In the genomic region with DNA sequence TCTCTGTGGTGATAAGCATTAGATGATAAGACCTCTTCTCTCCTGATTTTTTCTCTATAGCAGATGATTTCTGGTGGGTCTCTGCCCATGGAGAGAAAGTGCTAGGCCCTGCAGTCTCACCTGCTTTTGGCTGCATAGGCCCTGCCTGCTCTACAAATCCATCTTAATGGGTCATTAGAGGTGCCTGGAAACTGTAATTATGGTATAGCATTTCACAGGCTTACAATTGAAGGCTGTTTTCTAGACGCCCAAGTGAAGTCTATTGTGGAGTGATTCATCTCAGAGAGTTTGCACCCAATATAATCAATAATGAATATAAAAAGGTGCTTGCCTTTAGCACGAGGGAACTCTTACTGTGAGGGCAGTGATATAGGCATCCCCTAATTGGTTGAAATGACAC, we compare ENCODE assay signal across 14 cellular contexts.
"Had no signal": no experiment of that assay in that cellular context is flagged by ENCODE, and none has a peak within 500 bp of the region (broad histone marks: within the 10 kb centered on the region; RNA-seq: fewer than 3 reads in every experiment).

No MANE protein-coding gene starts in this region.

- ATAC-seq: left colon, lower lobe of right lung, right cardiac atrium had no signal

- DNase-seq: activated CD4-positive, alpha-beta T cell treated with anti-CD3 and anti-CD28 coated beads, Interleukin-2, amount 50 U/mL, for 1 hour; activated CD4-positive, CD25-positive, alpha-beta regulatory T cell; activated CD8-positive, alpha-beta memory T cell treated with anti-CD3 and anti-CD28 coated beads for 24 hours; activated naive CD8-positive, alpha-beta T cell treated with anti-CD3 and anti-CD28 coated beads for 36 hours; amygdala; central memory CD4-positive, alpha-beta T cell; left colon; lower lobe of right lung; nucleus accumbens; right cardiac atrium; stimulated activated CD4-positive, alpha-beta T cell treated with anti-CD3 and anti-CD28 coated beads, Interleukin-4, amount 100 ng/mL, for 24 hours; stimulated activated CD8-positive, alpha-beta memory T cell treated with anti-CD3 and anti-CD28 coated beads, Interleukin-4, amount 100 ng/mL, for 48 hours; stimulated activated naive CD4-positive, alpha-beta T cell treated with Interleukin-2 at 50 U/mL for 16 hours; substantia nigra had no signal
